8 cellular contexts compared by ENCODE assay signal in the genomic region with DNA sequence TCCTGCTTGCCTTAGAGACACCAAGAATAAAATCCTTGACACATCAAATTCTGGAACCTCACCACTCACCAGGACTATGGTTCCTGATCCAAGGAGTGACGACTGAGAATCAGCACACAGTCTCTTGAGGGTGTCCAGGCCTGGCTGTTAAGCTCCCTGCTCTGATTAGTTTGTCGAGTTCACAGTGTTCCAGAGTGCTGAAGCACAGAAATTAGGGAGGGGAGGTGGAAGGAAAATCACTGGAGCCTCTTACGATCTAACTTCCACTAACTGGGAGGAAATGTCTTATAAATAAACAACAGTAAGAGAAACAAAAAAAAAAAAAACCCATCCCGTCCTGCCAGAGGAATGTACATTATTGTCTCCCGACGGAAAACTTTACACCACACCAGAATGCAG.
DNase-seq lines count a peak whose midpoint lies in the region; ATAC-seq, FAIRE-seq and TF ChIP-seq lines count a peak whose summit lies in the region.

No MANE protein-coding gene starts in this region.

- no peaks in the 10 kb centered on the region for H3K9me2 ChIP-seq in SK-N-SH

- POLR2A ChIA-PET in SK-N-SH (lab: Yijun Ruan, JAX), result no interaction called here

- H3K4me3 ChIP-seq in SK-N-SH (ENCODE audit: low read depth in 2 of 2, low read length in 1 of 2) (peak overlapping the region; percentile 49 to 66; a peak in 3 of 4 replicates), parathyroid adenoma (ENCODE audit: low read depth, low read length) (peak overlapping the region; percentile 3)

- no peak for FAIRE-seq in GM19239 (lab: Jason Lieb, UNC)

- H3K27ac ChIP-seq in SK-N-SH (ENCODE audit: low read depth in 2 of 2, low read length in 1 of 2) (peak overlapping the region; percentile 90 to 96), parathyroid adenoma (peak overlapping the region; percentile 76)

- TF ChIP-seq EP300 in SK-N-SH (IDR thresholded peaks at IDR 0.05; ENCODE audit: borderline replicate concordance in 1 of 2, low read depth in 1 of 2, low read length in 1 of 2), result no peak

- H3K36me3 ChIP-seq in SK-N-SH (replicated peaks in 1 of 2; ENCODE audit: control insufficient read depth in 1 of 2, insufficient read depth in 2 of 2, low read length in 1 of 2) (no peaks in the 10 kb centered on the region), parathyroid adenoma (ENCODE audit: control insufficient read depth, insufficient read depth, low read length) (no peaks in the 10 kb centered on the region)

- TF ChIP-seq CTCF in SK-N-SH (IDR thresholded peaks at IDR 0.05) (no peak), parathyroid adenoma (IDR thresholded peaks at IDR 0.05) (no peak)

- DNase-seq in AG20443 (ENCODE audit: low spot score) (peak; percentile 49), SK-N-SH (no peak), head of caudate nucleus (peak in 22 of 42 donors; percentile 6 to 71 (median 33)), NCI-H526 treated with DMSO at 0.1 percent for 48 hours (lab: John Stamatoyannopoulos, UW) (no peak), GM19239 (ENCODE audit: insufficient read length, low spot score) (no peak)

- intact Hi-C loops in head of caudate nucleus (cut with DNase I), result no loop called here

- peaks cover 4% of the 10 kb centered on the region for H3F3A ChIP-seq in SK-N-SH (replicated peaks; ENCODE audit: insufficient read depth)

- TF ChIP-seq RAD21 in SK-N-SH (IDR thresholded peaks at IDR 0.05; ENCODE audit: low read length), result no peak

- peak overlapping the region; percentile 24; the same call in 1 of the 2 replicates for H2AFZ ChIP-seq in SK-N-SH (ENCODE audit: low read depth)
- H2AFZ ChIP-seq in parathyroid adenoma, result no peak overlapping the region

- H3K4me2 ChIP-seq in SK-N-SH (peak overlapping the region; percentile 79), parathyroid adenoma (ENCODE audit: low read length) (peak overlapping the region; percentile 48)

- no peaks in the 10 kb centered on the region for H3K27me3 ChIP-seq in SK-N-SH (ENCODE audit: insufficient read depth)
- H3K27me3 ChIP-seq in parathyroid adenoma (ENCODE audit: control insufficient read depth, insufficient read depth, low read length), result no peaks in the 10 kb centered on the region

- no peaks in the 10 kb centered on the region for H4K20me1 ChIP-seq in SK-N-SH (ENCODE audit: insufficient read depth)

- H3K9ac ChIP-seq in SK-N-SH (peak overlapping the region; percentile 86), parathyroid adenoma (no peak overlapping the region)

- 43% methylated on average over 6 of the region's 6 CpGs for WGBS in SK-N-SH (ENCODE audit: low lambda C conversion rate)

- H3K9me3 ChIP-seq in SK-N-SH (no peaks in the 10 kb centered on the region), parathyroid adenoma (ENCODE audit: control insufficient read depth, low read length) (no peaks in the 10 kb centered on the region)

- CTCF ChIA-PET in SK-N-SH (lab: Yijun Ruan, JAX), result no interaction called here

- H3K4me1 ChIP-seq in SK-N-SH (ENCODE audit: control insufficient read depth in 1 of 2, insufficient read depth in 2 of 2, low read depth in 1 of 2, low read length in 1 of 2) (peaks cover 9 to 12% of the 10 kb centered on the region in 2 experiments; a peak in 3 of 4 replicates), parathyroid adenoma (peaks cover 9% of the 10 kb centered on the region)

- peaks cover 30% of the 10 kb centered on the region for H3K79me2 ChIP-seq in SK-N-SH (ENCODE audit: insufficient read depth)
- no peaks in the 10 kb centered on the region for H3K79me2 ChIP-seq in parathyroid adenoma

- ATAC-seq in GM21381 (IDR thresholded peaks at IDR 0.05; ENCODE audit: unreplicated experiment) (no peak), GM21786 (IDR thresholded peaks at IDR 0.05; ENCODE audit: unreplicated experiment) (no peak)

TF ChIP-seq in SK-N-SH, 30 proteins besides CTCF, POLR2A, EP300 and RAD21:
- TF ChIP-seq FOXM1 (IDR thresholded peaks at IDR 0.05; ENCODE audit: low read depth), result no peak
TF ChIP-seq in SK-N-SH: peak in this region for 0.

Comparison
In these comparisons a context has a peak if more than half of its experiments do, and no peak if none do; other contexts are left out.
1. DNase-seq: peak in AG20443 (single experiment) and head of caudate nucleus (22 of 42); none in SK-N-SH (single experiment), NCI-H526 treated with DMSO at 0.1 percent for 48 hours (single experiment) and GM19239 (single experiment).